Comparison of ENCODE assay signal across 17 cellular contexts in genomic region chr7:69078997-69079769, GRCh38.
DNase-seq lines count a peak whose midpoint lies in the region; ATAC-seq and TF ChIP-seq lines count a peak whose summit lies in the region.
"Had no signal": no experiment of that assay in that cellular context is flagged by ENCODE, and none has a peak within 500 bp of the region (broad histone marks: within the 10 kb centered on the region; RNA-seq: fewer than 3 reads in every experiment).

No MANE protein-coding gene starts in this region.

- TF ChIP-seq POLR2A in uterus (IDR thresholded peaks at IDR 0.05), result no peak

- DNase-seq in Ammon's horn (ENCODE audit: low spot score) (peak; percentile 76), NT2/D1 (ENCODE audit: low read depth, low spot score) (peak; percentile 15), globus pallidus (ENCODE audit: low spot score) (peak; percentile 75), neural progenitor cell (ENCODE audit: low spot score) (peak; percentile 15), uterus (no peak), UCSD-AML1 (lab: John Stamatoyannopoulos, UW; ENCODE audit: unreplicated experiment) (no peak), LoVo (ENCODE audit: low spot score) (no peak), T-helper 17 cell (no peak)
- DNase-seq: ACHN; activated CD4-positive, alpha-beta T cell treated with anti-CD3 and anti-CD28 coated beads, Interleukin-2, amount 50 U/mL, for 4 hours; mesendoderm; NCI-H1417 treated with DMSO at 0.1 percent for 48 hours; NCI-H510A; T-helper 2 cell had no signal

- no peak overlapping the region for H3K4me2 ChIP-seq in neural progenitor cell

- H3K4me3 Mint-ChIP-seq in neural progenitor cell (no peak overlapping the region), T-helper 17 cell (no peak overlapping the region)
- H3K4me3 Mint-ChIP-seq: IgD-negative memory B cell had no signal

- H3K27me3 ChIP-seq in NT2/D1 (ENCODE audit: insufficient read depth, insufficient read length), result no peaks in the 10 kb centered on the region
- no peaks in the 10 kb centered on the region for H3K27me3 ChIP-seq in neural progenitor cell
- no peaks in the 10 kb centered on the region for H3K27me3 ChIP-seq in uterus
- H3K27me3 ChIP-seq: tibial artery had no signal

- no peak overlapping the region for H3K4me3 ChIP-seq in NT2/D1 (ENCODE audit: insufficient read length, low read depth)
- no peak overlapping the region for H3K4me3 ChIP-seq in neural progenitor cell
- H3K4me3 ChIP-seq in uterus, result no peak overlapping the region
- H3K4me3 ChIP-seq: tibial artery had no signal

- H3F3A ChIP-seq in neural progenitor cell (ENCODE audit: low read depth), result no peaks in the 10 kb centered on the region

- H3K4me1 Mint-ChIP-seq in neural progenitor cell, result peaks cover 4% of the 10 kb centered on the region
- no peaks in the 10 kb centered on the region for H3K4me1 Mint-ChIP-seq in T-helper 17 cell

- H2AFZ ChIP-seq in neural progenitor cell (replicated peaks), result no peak overlapping the region

- H3K9ac ChIP-seq in NT2/D1 (ENCODE audit: insufficient read length, low read depth) (no peak overlapping the region), neural progenitor cell (no peak overlapping the region)

- no peaks in the 10 kb centered on the region for H4K20me1 ChIP-seq in neural progenitor cell (ENCODE audit: low read depth)

- H3K9me3 Mint-ChIP-seq in neural progenitor cell, result peaks cover 2% of the 10 kb centered on the region

- no peaks in the 10 kb centered on the region for H3K4me1 ChIP-seq in NT2/D1 (ENCODE audit: insufficient read depth, insufficient read length)
- H3K4me1 ChIP-seq in neural progenitor cell, result no peaks in the 10 kb centered on the region
- H3K4me1 ChIP-seq in uterus, result no peaks in the 10 kb centered on the region

- H3K36me3 Mint-ChIP-seq in neural progenitor cell (no peaks in the 10 kb centered on the region), T-helper 17 cell (ENCODE audit: low read depth) (no peaks in the 10 kb centered on the region)
- H3K36me3 Mint-ChIP-seq: IgD-negative memory B cell had no signal

- H3K27ac ChIP-seq in neural progenitor cell (no peak overlapping the region), uterus (no peak overlapping the region)
- H3K27ac ChIP-seq: tibial artery had no signal

- no peaks in the 10 kb centered on the region for H3K36me3 ChIP-seq in NT2/D1 (ENCODE audit: insufficient read depth, insufficient read length, low read length)
- no peaks in the 10 kb centered on the region for H3K36me3 ChIP-seq in neural progenitor cell
- H3K36me3 ChIP-seq in uterus, result no peaks in the 10 kb centered on the region
- H3K36me3 ChIP-seq: tibial artery had no signal

- no peak for ATAC-seq in T-helper 17 cell

- intact Hi-C loops in uterus (cut with DNase I; ENCODE audit: low total_unique reads), result no loop called here

- TF ChIP-seq CTCF in neural progenitor cell (IDR thresholded peaks at IDR 0.05) (no peak), uterus (IDR thresholded peaks at IDR 0.05) (no peak)

- H3K79me2 ChIP-seq in neural progenitor cell (ENCODE audit: low read depth), result no peaks in the 10 kb centered on the region

- H3K9me3 ChIP-seq in NT2/D1 (ENCODE audit: insufficient read depth, low read length) (no peaks in the 10 kb centered on the region), neural progenitor cell (ENCODE audit: low read depth) (no peaks in the 10 kb centered on the region), uterus (no peaks in the 10 kb centered on the region), T-helper 17 cell (ENCODE audit: control insufficient read depth, low read length, poor library complexity, severe bottlenecking) (no peaks in the 10 kb centered on the region)

- no peak overlapping the region for H3K27ac Mint-ChIP-seq in neural progenitor cell
- no peak overlapping the region for H3K27ac Mint-ChIP-seq in T-helper 17 cell
- H3K27ac Mint-ChIP-seq: activated T-helper 2 cell treated with anti-CD3 and anti-CD28 coated beads, Interferon-gamma antibody, Interleukin-2, Interleukin-4, amounts not matched to agents 10 μg/mL and 5 μg/mL and 100 μg/mL, durations not matched to agents 14 hours and 24 hours and 36 hours; IgD-negative memory B cell had no signal

- H3K27me3 Mint-ChIP-seq in neural progenitor cell (ENCODE audit: insufficient read depth, low read depth) (peaks cover 5% of the 10 kb centered on the region), T-helper 17 cell (no peaks in the 10 kb centered on the region)
- H3K27me3 Mint-ChIP-seq: IgD-negative memory B cell had no signal

Comparison
In these comparisons a context has a peak if more than half of its experiments do, and no peak if none do; other contexts are left out.
1. DNase-seq: peak in Ammon's horn (single experiment), NT2/D1 (single experiment), globus pallidus (single experiment) and neural progenitor cell (single experiment); none in uterus (0 of 2), UCSD-AML1 (single experiment), LoVo (single experiment) and T-helper 17 cell (0 of 3).